3 cellular contexts compared by ENCODE assay signal in the genomic region with DNA sequence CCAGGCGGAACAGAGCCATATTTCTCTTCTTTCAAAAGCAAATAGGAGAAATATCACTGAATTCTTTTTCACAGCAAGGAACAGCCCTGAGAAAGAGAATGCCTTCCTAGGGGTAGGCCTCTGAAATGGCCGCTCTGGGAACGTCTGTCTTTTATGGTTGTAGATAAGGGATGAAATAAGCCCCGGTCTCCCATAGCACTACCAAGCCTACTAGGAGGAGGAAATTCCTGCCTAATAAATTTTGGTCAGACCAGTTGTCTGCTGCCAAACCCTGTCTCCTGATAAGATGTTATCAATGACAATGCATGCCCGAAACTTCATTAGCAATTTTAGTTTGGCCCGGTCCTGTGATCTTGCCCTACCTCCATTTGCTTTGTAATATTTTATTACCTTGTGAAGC.
DNase-seq lines count a peak whose midpoint lies in the region; ATAC-seq, FAIRE-seq and TF ChIP-seq lines count a peak whose summit lies in the region.
"Not testable (repeated sequence)": the region's sequence is repeated elsewhere in the genome, so short reads cannot be mapped to it uniquely, and the experiment has no call there.

No MANE protein-coding gene starts in this region.

- not testable (repeated sequence) for TF ChIP-seq RAD21 in K562 (CRISPR knock-in tag; conservative IDR thresholded peaks at IDR 0.05 in 1 of 2, IDR thresholded peaks at IDR 0.05 in 1 of 2)

- H3K27me3 ChIP-seq in K562 (ENCODE audit: control insufficient read depth in 2 of 2, insufficient read depth in 2 of 2, low read length in 2 of 2): not testable (repeated sequence)

- ATAC-seq in K562: not testable (repeated sequence)

- FAIRE-seq in K562 (lab: Jason Lieb, UNC): not testable (repeated sequence)

- H3K9ac ChIP-seq in K562 (ENCODE audit: insufficient read depth in 1 of 2, low read depth in 2 of 2, low read length in 2 of 2): not testable (repeated sequence)

- not testable (repeated sequence) for H3K4me2 ChIP-seq in K562 (ENCODE audit: insufficient read depth, low read length)

- POLR2A ChIA-PET in HEK293 (lab: Yijun Ruan, JAX); K562 (lab: Yijun Ruan, JAX): not testable (repeated sequence)

- not testable (repeated sequence) for H3K4me3 ChIP-seq in HEK293 (ENCODE audit: low read depth, low read length); K562

- CTCF ChIA-PET in HEK293 (lab: Yijun Ruan, JAX); K562 (lab: Yijun Ruan, JAX; ENCODE audit: low intra/inter-chr PET ratio): not testable (repeated sequence)

- intact Hi-C loops in K562 (cut with micrococcal nuclease): not testable (repeated sequence)

- TF ChIP-seq POLR2A in K562 (conservative IDR thresholded peaks at IDR 0.05): not testable (repeated sequence)

- 53% methylated on average over 6 of the region's 6 CpGs for WGBS in K562 (ENCODE audit: insufficient coverage, low coverage, missing lambda C conversion rate)

- H4K20me1 ChIP-seq in K562 (replicated peaks; ENCODE audit: control insufficient read depth, insufficient read depth, low read length): not testable (repeated sequence)

- not testable (repeated sequence) for H3K36me3 ChIP-seq in HEK293 (ENCODE audit: control insufficient read depth in 2 of 2, insufficient read depth in 1 of 2, low read length in 2 of 2); K562 (ENCODE audit: control insufficient read depth, insufficient read depth, low read length)

- H3K79me2 ChIP-seq in K562 (ENCODE audit: control insufficient read depth, insufficient read depth, low read length): not testable (repeated sequence)

- BruUV-seq in K562 (replicated peaks; lab: Mats Ljungman, UMichigan): not testable (repeated sequence)

- H2AFZ ChIP-seq in K562 (ENCODE audit: low read depth, low read length): not testable (repeated sequence)

- H3K9me3 ChIP-seq in HEK293 (ENCODE audit: control insufficient read depth, insufficient read depth, low read depth, low read length); K562 (replicated peaks; ENCODE audit: control insufficient read depth, insufficient read depth, low read depth, low read length): not testable (repeated sequence)

- not testable (repeated sequence) for H3K27ac ChIP-seq in HEK293 (ENCODE audit: extremely low read depth, low read depth, low read length); K562 (ENCODE audit: extremely low read depth, low read depth, low read length)

- not testable (repeated sequence) for TF ChIP-seq CTCF in HEK293 (tag by site-specific recombination; IDR thresholded peaks at IDR 0.05); K562 (IDR thresholded peaks at IDR 0.05 in 2 of 3, conservative IDR thresholded peaks at IDR 0.05 in 1 of 3; ENCODE audit: insufficient read depth in 2 of 3, low read depth in 1 of 3, low read length in 3 of 3)

- not testable (repeated sequence) for H3K4me1 ChIP-seq in HEK293 (ENCODE audit: control insufficient read depth, insufficient read depth, low read length); K562 (replicated peaks in 1 of 2; ENCODE audit: control insufficient read depth in 2 of 2, insufficient read depth in 2 of 2, low read length in 2 of 2)

- DNase-seq in ELF-1 (ENCODE audit: low read depth, low spot score): peak; percentile 13
- DNase-seq in K562 (ENCODE audit: extremely low read depth in 1 of 4, low spot score in 3 of 4): not testable (repeated sequence)

- TF ChIP-seq EP300 in K562 (IDR thresholded peaks at IDR 0.05; ENCODE audit: low read length): not testable (repeated sequence)

- not testable (repeated sequence) for H3K9me1 ChIP-seq in K562 (ENCODE audit: control insufficient read depth, insufficient read depth, low read length)

- in situ Hi-C loops in K562 (cut with MboI): not testable (repeated sequence)

TF ChIP-seq in HEK293, 187 proteins besides CTCF, POLR2A, EP300 and RAD21:
- TF ChIP-seq SETDB1 (IDR thresholded peaks at IDR 0.05; ENCODE audit: insufficient read length, low read length): peak; percentile 25

TF ChIP-seq in K562, 482 proteins besides CTCF, POLR2A, EP300 and RAD21:
- TF ChIP-seq CBX5 (IDR thresholded peaks at IDR 0.05; ENCODE audit: borderline replicate concordance, low read depth) (peak; percentile 56; the same call in 1 of the 2 replicates), CBX3 (IDR thresholded peaks at IDR 0.05; ENCODE audit: borderline replicate concordance in 1 of 2, low read length in 2 of 2) (peak in 1 of 2 experiments; percentile 49; a peak in 1 of 3 replicates), TRIM28 (IDR thresholded peaks at IDR 0.05) (peak; percentile 58; the same call in 1 of the 2 replicates)
